1 cellular context compared by ENCODE assay signal in the genomic region with DNA sequence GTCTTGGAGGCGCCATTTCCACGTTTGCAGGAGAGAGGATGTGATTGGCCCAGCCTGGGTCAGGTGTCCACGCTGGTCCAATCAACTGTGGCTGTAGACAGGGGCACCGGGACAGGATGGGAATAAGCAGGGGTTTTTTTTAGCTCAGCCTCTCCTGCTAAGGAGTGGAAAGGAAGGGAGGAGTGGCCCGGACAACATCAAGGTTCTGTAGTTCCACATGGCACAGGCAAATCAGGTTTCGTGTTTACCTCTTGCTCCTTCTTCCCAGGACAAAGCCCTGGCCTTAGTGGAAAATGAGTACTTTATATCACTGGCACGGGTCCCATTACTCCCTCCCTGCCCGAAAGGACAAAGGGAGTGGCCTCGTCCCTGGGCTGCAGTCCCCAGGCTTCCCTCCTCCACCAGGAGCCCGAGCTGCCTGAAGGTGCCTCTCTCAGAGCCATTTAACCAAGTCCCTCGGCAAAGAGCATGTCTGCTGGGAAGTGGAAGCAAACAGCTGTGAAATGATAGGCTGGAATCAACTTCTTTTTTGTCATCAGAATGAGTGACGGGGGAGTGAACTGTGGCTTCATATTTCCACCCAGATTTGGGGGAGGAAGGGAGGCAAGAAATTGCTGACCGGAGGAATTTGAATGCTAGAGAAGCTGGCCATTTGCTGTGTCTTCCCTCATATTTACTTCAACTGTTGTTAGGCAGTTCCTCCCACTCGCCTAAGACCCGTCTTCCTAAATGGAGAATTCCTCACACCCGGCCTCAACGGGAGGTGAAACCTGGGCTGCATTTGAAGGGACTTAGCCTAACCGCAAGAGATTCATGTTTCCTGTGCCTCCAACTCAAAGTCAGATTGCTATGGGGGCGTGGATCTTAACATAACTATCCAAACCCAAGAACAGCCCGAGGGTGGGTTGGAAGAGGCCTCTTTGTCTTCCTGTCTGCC.
TF ChIP-seq lines count a peak whose summit lies in the region.

No MANE protein-coding gene starts in this region.

TF ChIP-seq in HCT116, 20 proteins besides CTCF, POLR2A, EP300 and RAD21:
- TF ChIP-seq ZNF274 (IDR thresholded peaks at IDR 0.05; ENCODE audit: low read depth, low read length), result no peak
- TF ChIP-seq TCF7L2 (IDR thresholded peaks at IDR 0.05; ENCODE audit: borderline replicate concordance, extremely low read depth, insufficient read depth, insufficient read length), result peak; percentile 42
